Comparison of ENCODE assay signal across 21 cellular contexts in the genomic region with DNA sequence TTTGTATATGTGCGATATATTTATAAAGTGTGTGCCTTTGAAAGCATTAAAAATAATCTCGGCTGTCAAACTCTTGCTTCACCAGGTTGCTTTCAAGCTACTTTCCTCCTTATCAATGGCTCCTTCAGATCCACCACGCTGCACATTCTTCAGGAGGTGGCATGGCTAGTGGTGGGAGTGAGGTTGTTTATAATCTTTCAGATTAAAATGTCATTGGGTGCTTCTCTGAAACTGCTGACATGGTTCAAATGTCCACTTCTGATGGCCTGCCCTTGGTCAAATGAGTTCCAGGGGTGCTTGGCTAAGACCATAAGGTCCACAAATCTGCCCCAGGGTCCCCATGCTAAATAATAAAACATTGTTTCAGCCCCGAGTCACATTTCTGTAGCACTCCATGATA.
"Had no signal": no experiment of that assay in that cellular context is flagged by ENCODE, and none has a peak within 500 bp of the region (broad histone marks: within the 10 kb centered on the region; RNA-seq: fewer than 3 reads in every experiment).

No MANE protein-coding gene starts in this region.

- H3K4me3 Mint-ChIP-seq: activated CD4-positive, alpha-beta memory T cell treated with anti-CD3 and anti-CD28 coated beads for 36 hours; activated naive CD8-positive, alpha-beta T cell treated with anti-CD3 and anti-CD28 coated beads, Interleukin-2, amount 10 ng/mL, durations not matched to agents 7 days and 5 days; natural killer cell; stimulated activated memory B cell treated with anti-CD40 and anti-IgM and Interleukin-4, amounts not matched to agents 10 μg/mL and 1 μg/mL and 100 μg/mL, for 72 hours; type B pancreatic cell had no signal

- FAIRE-seq: bronchial epithelial cell, pancreas had no signal

- H3K4me1 Mint-ChIP-seq: activated naive CD8-positive, alpha-beta T cell treated with anti-CD3 and anti-CD28 coated beads, Interleukin-2, amount 10 ng/mL, durations not matched to agents 7 days and 5 days had no signal

- ATAC-seq: left lung; natural killer cell; pancreas; psoas muscle; stimulated activated memory B cell treated with anti-CD40 and anti-IgM and Interleukin-4, amounts not matched to agents 10 μg/mL and 1 μg/mL and 100 μg/mL, for 72 hours had no signal

- H3K27me3 ChIP-seq: foreskin keratinocyte, left lung, neutrophil, pancreas, stomach had no signal

- H3K36me3 ChIP-seq: neutrophil, pancreas, stomach had no signal

- H3K4me1 ChIP-seq: pancreas, psoas muscle had no signal

- H3K27ac Mint-ChIP-seq: activated CD4-positive, alpha-beta memory T cell treated with anti-CD3 and anti-CD28 coated beads for 36 hours; activated naive CD8-positive, alpha-beta T cell treated with anti-CD3 and anti-CD28 coated beads, Interleukin-2, amount 10 ng/mL, durations not matched to agents 7 days and 5 days; natural killer cell; stimulated activated memory B cell treated with anti-CD40 and anti-IgM and Interleukin-4, amounts not matched to agents 10 μg/mL and 1 μg/mL and 100 μg/mL, for 72 hours; type B pancreatic cell had no signal

- DNase-seq: activated CD4-positive, alpha-beta memory T cell treated with anti-CD3 and anti-CD28 coated beads for 36 hours; activated CD4-positive, alpha-beta T cell treated with anti-CD3 and anti-CD28 coated beads for 48 hours; activated naive CD4-positive, alpha-beta T cell treated with Interleukin-2 at 50 U/mL for 16 hours; activated naive CD8-positive, alpha-beta T cell treated with anti-CD3 and anti-CD28 coated beads, Interleukin-2, amount 10 ng/mL, durations not matched to agents 7 days and 5 days; activated T-cell treated with anti-CD3 and anti-CD28 coated beads, Interleukin-2, amount 50 U/mL, for 48 hours; glutamatergic neuron; hippocampal formation; kidney glomerular epithelial cell; left lung; midbrain; natural killer cell; pancreas; psoas muscle; right cardiac atrium; stomach had no signal

- H3K27ac ChIP-seq: foreskin keratinocyte, left lung, neutrophil, pancreas, psoas muscle, stomach had no signal

- H3K36me3 Mint-ChIP-seq: activated CD4-positive, alpha-beta memory T cell treated with anti-CD3 and anti-CD28 coated beads for 36 hours; activated naive CD8-positive, alpha-beta T cell treated with anti-CD3 and anti-CD28 coated beads, Interleukin-2, amount 10 ng/mL, durations not matched to agents 7 days and 5 days; natural killer cell had no signal

- H3K4me3 ChIP-seq: left lung, pancreas, psoas muscle, skin epidermis, stomach had no signal

- H3K27me3 Mint-ChIP-seq: activated CD4-positive, alpha-beta memory T cell treated with anti-CD3 and anti-CD28 coated beads for 36 hours; stimulated activated memory B cell treated with anti-CD40 and anti-IgM and Interleukin-4, amounts not matched to agents 10 μg/mL and 1 μg/mL and 100 μg/mL, for 72 hours; type B pancreatic cell had no signal

- H3K9me3 ChIP-seq: left lung, neutrophil, pancreas, psoas muscle, stomach had no signal

- H3K9me3 Mint-ChIP-seq: activated CD4-positive, alpha-beta memory T cell treated with anti-CD3 and anti-CD28 coated beads for 36 hours; natural killer cell; stimulated activated memory B cell treated with anti-CD40 and anti-IgM and Interleukin-4, amounts not matched to agents 10 μg/mL and 1 μg/mL and 100 μg/mL, for 72 hours; type B pancreatic cell had no signal
